ENCODE assay signal across 7 cellular contexts in the genomic region with DNA sequence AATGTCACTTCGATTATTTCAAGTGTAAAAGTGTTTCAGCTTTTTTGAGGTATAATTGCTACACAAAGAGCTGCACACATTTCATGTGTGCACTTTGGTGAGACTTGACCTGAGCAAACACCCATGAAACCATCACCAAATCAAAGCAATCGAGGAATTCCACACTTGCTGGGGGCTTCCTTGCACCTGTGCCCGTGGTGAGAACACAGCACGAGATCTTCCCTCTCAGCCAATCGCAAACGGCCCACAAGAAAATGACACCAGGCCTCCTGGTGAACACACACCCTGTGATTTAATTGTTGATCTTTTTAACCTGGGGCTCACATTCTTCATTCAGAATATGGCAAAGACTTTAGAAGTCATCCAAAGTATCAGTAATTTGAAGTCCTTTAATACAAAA. TPM values are rescaled to one million over a fixed set of nuclear protein-coding genes. Genes with fewer than 3 reads are reported as not detected.
A peak's percentile ranks its signal among the peaks of the same experiment; 100 is the strongest.
DNase-seq lines count a peak whose midpoint lies in the region; ATAC-seq and TF ChIP-seq lines count a peak whose summit lies in the region.
"Not testable (repeated sequence)": the region's sequence is repeated elsewhere in the genome, so short reads cannot be mapped to it uniquely, and the experiment has no call there.

No MANE protein-coding gene starts in this region.

- not testable (repeated sequence) for TF ChIP-seq CTCF in H9 (conservative IDR thresholded peaks at IDR 0.05); activated CD8-positive, alpha-beta T cell treated with anti-CD3 and anti-CD28 coated beads for 36 hours (IDR thresholded peaks at IDR 0.05)

- H3K4me3 Mint-ChIP-seq in H9: peak overlapping the region; percentile 23 to 24; a peak in 3 of 5 replicates
- not testable (repeated sequence) for H3K4me3 Mint-ChIP-seq in activated CD8-positive, alpha-beta T cell treated with anti-CD3 and anti-CD28 coated beads for 36 hours; activated naive CD8-positive, alpha-beta T cell; stimulated activated naive CD8-positive, alpha-beta T cell treated with anti-CD3 and anti-CD28 coated beads, Interleukin-15, Interleukin-2, amounts not matched to agents 100 ng/mL and 50 ng/mL, for 24 hours
- H3K4me3 Mint-ChIP-seq in effector memory CD8-positive, alpha-beta T cell: peak overlapping the region; percentile 50 to 59
- H3K4me3 Mint-ChIP-seq in natural killer cell treated with Interleukin-12 subunit alpha and Interleukin-12 subunit beta and Interleukin-15 and Interleukin-18, amount 100 ng/mL, for 72 hours: peak overlapping the region; percentile 15

- H3K27ac ChIP-seq in H9 (ENCODE audit: insufficient read length, low read depth, low read length): not testable (repeated sequence)
- H3K27ac ChIP-seq in SJCRH30: peak overlapping the region; percentile 19; the same call in 1 of the 2 replicates

- H3K4me1 ChIP-seq in H9 (ENCODE audit: insufficient read depth, low read length); SJCRH30: not testable (repeated sequence)

- not testable (repeated sequence) for H3K23ac ChIP-seq in H9 (ENCODE audit: insufficient read length, low read depth, low read length)

- not testable (repeated sequence) for H2BK12ac ChIP-seq in H9 (ENCODE audit: insufficient read length, low read depth, low read length)

- DNase-seq in H9; activated CD8-positive, alpha-beta T cell treated with anti-CD3 and anti-CD28 coated beads for 36 hours; effector memory CD8-positive, alpha-beta T cell; natural killer cell treated with Interleukin-12 subunit alpha and Interleukin-12 subunit beta and Interleukin-15 and Interleukin-18, amount 100 ng/mL, for 72 hours (ENCODE audit: low spot score): not testable (repeated sequence)
- peak; percentile 58 to 72 for DNase-seq in SJCRH30

- H2BK5ac ChIP-seq in H9 (ENCODE audit: insufficient read length, low read length): not testable (repeated sequence)

- not testable (repeated sequence) for H3K4me2 ChIP-seq in H9 (ENCODE audit: insufficient read depth, insufficient read length, low read length)

- POLR2A ChIA-PET in activated CD8-positive, alpha-beta T cell treated with anti-CD3 and anti-CD28 coated beads for 36 hours (lab: Charles Lee): not testable (repeated sequence)

- H3K4me1 Mint-ChIP-seq in H9: peaks cover 47 to 48% of the 10 kb centered on the region in 2 experiments
- H3K4me1 Mint-ChIP-seq in activated CD8-positive, alpha-beta T cell treated with anti-CD3 and anti-CD28 coated beads for 36 hours (ENCODE audit: low read depth): peaks cover 40% of the 10 kb centered on the region
- H3K4me1 Mint-ChIP-seq in activated naive CD8-positive, alpha-beta T cell (ENCODE audit: low read depth): peaks cover 43% of the 10 kb centered on the region
- H3K4me1 Mint-ChIP-seq in effector memory CD8-positive, alpha-beta T cell (ENCODE audit: low read depth in 2 of 2): peaks cover 36 to 37% of the 10 kb centered on the region in 2 donors
- peaks cover 14 to 31% of the 10 kb centered on the region in 2 donors for H3K4me1 Mint-ChIP-seq in natural killer cell treated with Interleukin-12 subunit alpha and Interleukin-12 subunit beta and Interleukin-15 and Interleukin-18, amount 100 ng/mL, for 72 hours (ENCODE audit: low read depth in 2 of 2)
- peaks cover 30% of the 10 kb centered on the region for H3K4me1 Mint-ChIP-seq in stimulated activated naive CD8-positive, alpha-beta T cell treated with anti-CD3 and anti-CD28 coated beads, Interleukin-15, Interleukin-2, amounts not matched to agents 100 ng/mL and 50 ng/mL, for 24 hours (ENCODE audit: low read depth)

- not testable (repeated sequence) for H4K8ac ChIP-seq in H9 (replicated peaks; ENCODE audit: insufficient read length, low read depth, low read length)

- H4K91ac ChIP-seq in H9 (ENCODE audit: insufficient read length, low read depth, low read length): not testable (repeated sequence)

- H2BK120ac ChIP-seq in H9 (ENCODE audit: low read depth, low read length, poor library complexity, severe bottlenecking): not testable (repeated sequence)

- not testable (repeated sequence) for H3K79me1 ChIP-seq in H9 (ENCODE audit: insufficient read depth, low read depth, low read length, poor library complexity, severe bottlenecking)

- not testable (repeated sequence) for H3K27me3 ChIP-seq in H9 (ENCODE audit: insufficient read depth, low read length); SJCRH30

- H3K9me3 ChIP-seq in H9 (ENCODE audit: control insufficient read depth, low read depth, low read length); SJCRH30 (replicated peaks): not testable (repeated sequence)

- ATAC-seq in activated CD8-positive, alpha-beta T cell treated with anti-CD3 and anti-CD28 coated beads for 36 hours: peak; percentile 15
- ATAC-seq in effector memory CD8-positive, alpha-beta T cell (replicated peaks): peak; percentile 10
- ATAC-seq in natural killer cell treated with Interleukin-12 subunit alpha and Interleukin-12 subunit beta and Interleukin-15 and Interleukin-18, amount 100 ng/mL, for 72 hours: not testable (repeated sequence)

- not testable (repeated sequence) for H3K4me3 ChIP-seq in SJCRH30

- H3K56ac ChIP-seq in H9 (ENCODE audit: insufficient read length, low read depth, low read length): not testable (repeated sequence)

- not testable (repeated sequence) for H3K14ac ChIP-seq in H9 (ENCODE audit: insufficient read depth, low read length)

- H3K27ac Mint-ChIP-seq in H9: peak overlapping the region in 1 of 3 experiments; percentile 76; a peak in 1 of 7 replicates
- H3K27ac Mint-ChIP-seq in activated CD8-positive, alpha-beta T cell treated with anti-CD3 and anti-CD28 coated beads for 36 hours: peak overlapping the region; percentile 25
- peak overlapping the region; percentile 61 for H3K27ac Mint-ChIP-seq in activated naive CD8-positive, alpha-beta T cell
- peak overlapping the region in 1 of 2 donors; percentile 54 for H3K27ac Mint-ChIP-seq in effector memory CD8-positive, alpha-beta T cell
- not testable (repeated sequence) for H3K27ac Mint-ChIP-seq in natural killer cell treated with Interleukin-12 subunit alpha and Interleukin-12 subunit beta and Interleukin-15 and Interleukin-18, amount 100 ng/mL, for 72 hours
- H3K27ac Mint-ChIP-seq in stimulated activated naive CD8-positive, alpha-beta T cell treated with anti-CD3 and anti-CD28 coated beads, Interleukin-15, Interleukin-2, amounts not matched to agents 100 ng/mL and 50 ng/mL, for 24 hours: peak overlapping the region; percentile 68

- not testable (repeated sequence) for H2AK5ac ChIP-seq in H9 (ENCODE audit: insufficient read length, low read length)

- H3K27me3 Mint-ChIP-seq in H9 (ENCODE audit: low read depth); activated CD8-positive, alpha-beta T cell treated with anti-CD3 and anti-CD28 coated beads for 36 hours; activated naive CD8-positive, alpha-beta T cell; effector memory CD8-positive, alpha-beta T cell; natural killer cell treated with Interleukin-12 subunit alpha and Interleukin-12 subunit beta and Interleukin-15 and Interleukin-18, amount 100 ng/mL, for 72 hours; stimulated activated naive CD8-positive, alpha-beta T cell treated with anti-CD3 and anti-CD28 coated beads, Interleukin-15, Interleukin-2, amounts not matched to agents 100 ng/mL and 50 ng/mL, for 24 hours: not testable (repeated sequence)

- H3T11ph ChIP-seq in H9 (ENCODE audit: low read length): not testable (repeated sequence)

- peaks cover 12 to 25% (median 18%) of the 10 kb centered on the region in 3 experiments for H3K36me3 Mint-ChIP-seq in H9 (ENCODE audit: insufficient read depth in 1 of 3, low read depth in 3 of 3)
- peaks cover 12% of the 10 kb centered on the region for H3K36me3 Mint-ChIP-seq in activated CD8-positive, alpha-beta T cell treated with anti-CD3 and anti-CD28 coated beads for 36 hours (ENCODE audit: low read depth)
- H3K36me3 Mint-ChIP-seq in activated naive CD8-positive, alpha-beta T cell; effector memory CD8-positive, alpha-beta T cell (ENCODE audit: insufficient read depth); natural killer cell treated with Interleukin-12 subunit alpha and Interleukin-12 subunit beta and Interleukin-15 and Interleukin-18, amount 100 ng/mL, for 72 hours; stimulated activated naive CD8-positive, alpha-beta T cell treated with anti-CD3 and anti-CD28 coated beads, Interleukin-15, Interleukin-2, amounts not matched to agents 100 ng/mL and 50 ng/mL, for 24 hours (ENCODE audit: low read depth): not testable (repeated sequence)

- not testable (repeated sequence) for H4K20me1 ChIP-seq in H9 (ENCODE audit: control insufficient read depth, insufficient read depth, insufficient read length)

- H2BK15ac ChIP-seq in H9 (ENCODE audit: low read depth, low read length): not testable (repeated sequence)

- CTCF ChIA-PET in activated CD8-positive, alpha-beta T cell treated with anti-CD3 and anti-CD28 coated beads for 36 hours (lab: Charles Lee): not testable (repeated sequence)

- not testable (repeated sequence) for H3K79me2 ChIP-seq in H9 (ENCODE audit: insufficient read depth, low read length)

- H3K23me2 ChIP-seq in H9 (ENCODE audit: insufficient read length, low read depth, low read length, poor library complexity, severe bottlenecking): not testable (repeated sequence)

- not testable (repeated sequence) for H3K4ac ChIP-seq in H9 (ENCODE audit: low read depth, low read length)

- WGBS in H9 (ENCODE audit: extremely low coverage, insufficient read length, low lambda C conversion rate): no CpG with 5 or more reads among the region's 6 CpGs

- not testable (repeated sequence) for H3K18ac ChIP-seq in H9 (ENCODE audit: insufficient read length, low read depth, low read length)

- not testable (repeated sequence) for H4K5ac ChIP-seq in H9 (ENCODE audit: insufficient read length, low read depth, low read length)

- not testable (repeated sequence) for H3K36me3 ChIP-seq in SJCRH30

- H2AFZ ChIP-seq in H9 (ENCODE audit: low read length): not testable (repeated sequence)

- H3K9me3 Mint-ChIP-seq in H9: peaks cover 11 to 15% of the 10 kb centered on the region in 2 experiments
- H3K9me3 Mint-ChIP-seq in activated CD8-positive, alpha-beta T cell treated with anti-CD3 and anti-CD28 coated beads for 36 hours; activated naive CD8-positive, alpha-beta T cell (ENCODE audit: low read depth); effector memory CD8-positive, alpha-beta T cell; natural killer cell treated with Interleukin-12 subunit alpha and Interleukin-12 subunit beta and Interleukin-15 and Interleukin-18, amount 100 ng/mL, for 72 hours; stimulated activated naive CD8-positive, alpha-beta T cell treated with anti-CD3 and anti-CD28 coated beads, Interleukin-15, Interleukin-2, amounts not matched to agents 100 ng/mL and 50 ng/mL, for 24 hours: not testable (repeated sequence)

- H2BK20ac ChIP-seq in H9 (ENCODE audit: low read depth, low read length, poor library complexity, severe bottlenecking): not testable (repeated sequence)

- intact Hi-C loops in activated CD8-positive, alpha-beta T cell treated with anti-CD3 and anti-CD28 coated beads for 36 hours (cut with micrococcal nuclease): not testable (repeated sequence)

- H3K9ac ChIP-seq in H9 (ENCODE audit: extremely low read depth, insufficient read length, low read length): not testable (repeated sequence)

RNA-seq across cellular contexts. Expression of gene AHRR, which starts 24.1 kb away (rescaled TPM):
- 1.7 and 2.2 TPM in 2 replicates for total RNA-seq in H9 (2021)
- total RNA-seq in SJCRH30 (2014; rRNA removed; shearing (Covaris generic)): 0.15 and 0.20 TPM in 2 replicates
- 10 to 100 TPM; 26.3 to 27.9 TPM for total RNA-seq in activated CD8-positive, alpha-beta T cell treated with anti-CD3 and anti-CD28 coated beads for 36 hours
- 10 to 100 TPM in 1 of 2 donors, 1 to 10 TPM in 1; 4.1 to 11.0 TPM for total RNA-seq in natural killer cell treated with Interleukin-12 subunit alpha and Interleukin-12 subunit beta and Interleukin-15 and Interleukin-18, amount 100 ng/mL, for 72 hours

RNA-seq across cellular contexts. Expression of gene PDCD6, which starts 26.0 kb away (rescaled TPM):
- 84.9 and 91.5 TPM in 2 replicates for total RNA-seq in H9 (2021)
- total RNA-seq in SJCRH30 (2014; rRNA removed; shearing (Covaris generic)): 40.1 and 43.8 TPM in 2 replicates
- total RNA-seq in activated CD8-positive, alpha-beta T cell treated with anti-CD3 and anti-CD28 coated beads for 36 hours: 10 to 100 TPM; 87.1 to 92.4 TPM
- 10 to 100 TPM; 71.5 to 85.9 TPM for total RNA-seq in natural killer cell treated with Interleukin-12 subunit alpha and Interleukin-12 subunit beta and Interleukin-15 and Interleukin-18, amount 100 ng/mL, for 72 hours
